18 cellular contexts compared by ENCODE assay signal in genomic region chr1:199264283-199264682, GRCh38.
DNase-seq lines count a peak whose midpoint lies in the region; ATAC-seq and TF ChIP-seq lines count a peak whose summit lies in the region.
"Had no signal": no experiment of that assay in that cellular context is flagged by ENCODE, and none has a peak within 500 bp of the region (broad histone marks: within the 10 kb centered on the region; RNA-seq: fewer than 3 reads in every experiment).

No MANE protein-coding gene starts in this region.

- WGBS in smooth muscle cell (ENCODE audit: low lambda C conversion rate), result 93% methylated on average over 2 of the region's 2 CpGs

- TF ChIP-seq CTCF in epithelial cell of esophagus (IDR thresholded peaks at IDR 0.05; ENCODE audit: insufficient read depth, low read depth, low read length, missing control alignments) (no peak), smooth muscle cell (IDR thresholded peaks at IDR 0.05; ENCODE audit: borderline replicate concordance, insufficient read depth, poor library complexity, severe bottlenecking) (no peak)

- no peaks in the 10 kb centered on the region for H3K36me3 ChIP-seq in smooth muscle cell (ENCODE audit: low read depth)
- H3K36me3 ChIP-seq: BLaER1, HAP-1 had no signal

- no peaks in the 10 kb centered on the region for H3F3A ChIP-seq in smooth muscle cell (ENCODE audit: low read depth)

- H3K4me2 ChIP-seq in smooth muscle cell, result no peak overlapping the region
- H3K4me2 ChIP-seq: BLaER1 had no signal

- no peaks in the 10 kb centered on the region for H4K20me1 ChIP-seq in smooth muscle cell (ENCODE audit: low read depth)
- H4K20me1 ChIP-seq: BLaER1 had no signal

- peak overlapping the region; percentile 47 for H2AFZ ChIP-seq in smooth muscle cell (ENCODE audit: low read depth)

- no peaks in the 10 kb centered on the region for H3K79me2 ChIP-seq in smooth muscle cell (ENCODE audit: low read depth)

- H3K4me3 ChIP-seq in epithelial cell of esophagus (ENCODE audit: low read length) (no peak overlapping the region), smooth muscle cell (no peak overlapping the region)
- H3K4me3 ChIP-seq: BLaER1, HAP-1 had no signal

- DNase-seq in activated CD4-positive, alpha-beta T cell treated with anti-CD3 and anti-CD28 coated beads for 48 hours, result peak; percentile 10
- no peak for DNase-seq in activated CD4-positive, alpha-beta T cell treated with anti-CD3 and anti-CD28 coated beads, Interleukin-2, amount 50 U/mL, for 48 hours
- peak; percentile 5 for DNase-seq in UCSD-AML1 (lab: John Stamatoyannopoulos, UW; ENCODE audit: unreplicated experiment)
- peak; percentile 44 for DNase-seq in epithelial cell of esophagus (ENCODE audit: low read depth)
- DNase-seq in smooth muscle cell (lab: John Stamatoyannopoulos, UW; ENCODE audit: unreplicated experiment), result no peak
- DNase-seq in pons (ENCODE audit: low spot score), result no peak
- DNase-seq: 8988T; AML-193; Caco-2; CD8-positive, alpha-beta memory T cell; DND-41; GDM1; GOT3 had no signal

- no peak overlapping the region for H3K27ac ChIP-seq in smooth muscle cell (ENCODE audit: low read depth)
- H3K27ac ChIP-seq: BLaER1, HL-60 had no signal

- no peaks in the 10 kb centered on the region for H3K27me3 ChIP-seq in smooth muscle cell (ENCODE audit: low read depth)
- H3K27me3 ChIP-seq: BLaER1 had no signal

- no peaks in the 10 kb centered on the region for H3K9me3 ChIP-seq in smooth muscle cell (replicated peaks; ENCODE audit: low read depth)
- H3K9me3 ChIP-seq: BLaER1, Caco-2, HAP-1 had no signal

- H3K4me1 ChIP-seq in smooth muscle cell (ENCODE audit: low read depth), result peaks cover 4% of the 10 kb centered on the region
- H3K4me1 ChIP-seq: BLaER1, Caco-2, HAP-1 had no signal

- H3K9ac ChIP-seq in smooth muscle cell (ENCODE audit: low read depth), result no peak overlapping the region
- H3K9ac ChIP-seq: BLaER1 had no signal

- ATAC-seq in HG03097 (IDR thresholded peaks at IDR 0.05; ENCODE audit: low FRiP score, unreplicated experiment), result no peak
- ATAC-seq in HG03457 (IDR thresholded peaks at IDR 0.05; ENCODE audit: unreplicated experiment), result no peak

Comparison
In these comparisons a context has a peak if more than half of its experiments do, and no peak if none do; other contexts are left out.
1. DNase-seq: peak in activated CD4-positive, alpha-beta T cell treated with anti-CD3 and anti-CD28 coated beads for 48 hours (single experiment), UCSD-AML1 (single experiment) and epithelial cell of esophagus (single experiment); none in activated CD4-positive, alpha-beta T cell treated with anti-CD3 and anti-CD28 coated beads, Interleukin-2, amount 50 U/mL, for 48 hours (0 of 2), smooth muscle cell (single experiment) and pons (single experiment).